Comparison of ENCODE assay signal across 1 cellular context in the genomic region with DNA sequence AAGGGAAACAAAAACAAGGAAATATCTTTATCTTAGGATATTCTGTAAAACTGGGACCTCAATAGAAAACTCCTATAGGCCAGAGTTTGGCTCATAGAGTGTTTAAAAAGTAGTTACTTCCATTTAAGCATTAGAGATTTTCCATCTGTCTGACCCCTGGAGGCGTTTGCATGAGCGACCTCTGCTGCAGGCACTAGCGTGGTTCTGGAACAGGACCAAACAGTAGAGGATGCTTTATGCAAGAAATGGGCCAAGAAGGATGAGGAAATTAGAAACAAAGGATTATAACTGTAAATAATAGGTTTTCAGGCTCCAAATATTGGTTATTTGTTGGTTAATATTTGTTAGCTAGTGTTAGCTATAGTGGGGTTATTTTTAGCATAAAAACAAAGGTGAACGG.
TF ChIP-seq lines count a peak whose summit lies in the region.

No MANE protein-coding gene starts in this region.

TF ChIP-seq in endothelial cell of umbilical vein, 7 proteins besides CTCF, POLR2A, EP300 and RAD21:
- TF ChIP-seq, protein P1, sequence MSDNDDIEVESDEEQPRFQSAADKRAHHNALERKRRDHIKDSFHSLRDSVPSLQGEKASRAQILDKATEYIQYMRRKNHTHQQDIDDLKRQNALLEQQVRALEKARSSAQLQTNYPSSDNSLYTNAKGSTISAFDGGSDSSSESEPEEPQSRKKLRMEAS (IDR thresholded peaks at IDR 0.05; ENCODE audit: insufficient read depth, insufficient read length) = no peak
- TF ChIP-seq JUN (IDR thresholded peaks at IDR 0.05; ENCODE audit: borderline replicate concordance, insufficient read depth, insufficient read length, low read depth) = no peak
- TF ChIP-seq EZH2 (IDR thresholded peaks at IDR 0.05; ENCODE audit: borderline replicate concordance, low read depth, low read length, severe bottlenecking) = no peak
- no peak for TF ChIP-seq GATA2 (IDR thresholded peaks at IDR 0.05; ENCODE audit: insufficient read depth, insufficient read length, low read depth, low read length)
- no peak for TF ChIP-seq FOS (IDR thresholded peaks at IDR 0.05; ENCODE audit: borderline replicate concordance, insufficient read depth, low read length)
- no peak for TF ChIP-seq MYC (IDR thresholded peaks at IDR 0.05; ENCODE audit: low read depth, low read length)
- TF ChIP-seq POLR2AphosphoS5 (IDR thresholded peaks at IDR 0.05; ENCODE audit: insufficient read depth, low read depth, low read length) = no peak
TF ChIP-seq in endothelial cell of umbilical vein: peak in this region for 0.
